Comparison of ENCODE assay signal across 14 cellular contexts in the genomic region with DNA sequence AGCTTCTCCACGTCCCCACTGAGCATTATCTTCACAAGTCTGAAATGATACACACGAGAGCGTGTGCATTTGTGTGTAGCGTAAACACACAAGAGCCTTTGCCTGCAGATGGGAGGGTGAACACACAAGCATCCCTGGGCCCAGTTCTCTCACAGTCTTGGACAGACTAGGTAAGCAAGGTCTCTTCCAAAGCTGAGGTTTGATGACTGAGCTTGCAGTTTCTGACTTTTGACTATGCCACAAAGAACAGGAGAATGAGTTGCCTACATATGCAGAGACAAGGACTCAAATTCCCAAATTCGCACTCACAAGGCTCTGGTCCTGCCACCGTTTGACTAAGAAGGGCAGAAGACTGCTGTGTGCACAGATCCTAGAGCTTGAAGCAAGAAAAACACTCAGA. TPM values are rescaled to one million over a fixed set of nuclear protein-coding genes. Genes with fewer than 3 reads are reported as not detected.
A peak's percentile ranks its signal among the peaks of the same experiment; 100 is the strongest.
DNase-seq lines count a peak whose midpoint lies in the region; ATAC-seq and TF ChIP-seq lines count a peak whose summit lies in the region.
"Had no signal": no experiment of that assay in that cellular context is flagged by ENCODE, and none has a peak within 500 bp of the region (broad histone marks: within the 10 kb centered on the region; RNA-seq: fewer than 3 reads in every experiment).

No MANE protein-coding gene starts in this region.

- DNase-seq in activated CD4-positive, alpha-beta T cell treated with anti-CD3 and anti-CD28 coated beads, Interleukin-2, amount 10 ng/mL, durations not matched to agents 24 days and 14 days = no peak
- no peak for DNase-seq in activated CD4-positive, alpha-beta T cell treated with anti-CD3 and anti-CD28 coated beads, Interleukin-2, amount 50 U/mL, for 4 hours
- DNase-seq in WTC11 (ENCODE audit: low spot score) = no peak
- DNase-seq in kidney glomerular epithelial cell (lab: John Stamatoyannopoulos, UW) = no peak
- no peak for DNase-seq in DMS53 (lab: John Stamatoyannopoulos, UW)
- DNase-seq: cerebellar nuclear complex, GM23248, NCI-H1930, SIG-M5 had no signal

- peaks cover 51% of the 10 kb centered on the region for H3K4me1 Mint-ChIP-seq in activated CD4-positive, alpha-beta T cell treated with anti-CD3 and anti-CD28 coated beads, Interleukin-2, amount 10 ng/mL, durations not matched to agents 24 days and 14 days
- peaks cover 86% of the 10 kb centered on the region for H3K4me1 Mint-ChIP-seq in stimulated activated naive CD8-positive, alpha-beta T cell treated with anti-CD3 and anti-CD28 coated beads, Interleukin-15, Interleukin-2, amounts not matched to agents 100 ng/mL and 50 ng/mL, for 24 hours (ENCODE audit: low read depth)
- H3K4me1 Mint-ChIP-seq in WTC11 = peaks cover 18% of the 10 kb centered on the region

- H3K27me3 Mint-ChIP-seq in activated CD4-positive, alpha-beta T cell treated with anti-CD3 and anti-CD28 coated beads, Interleukin-2, amount 10 ng/mL, durations not matched to agents 24 days and 14 days = no peaks in the 10 kb centered on the region
- peaks cover 4% of the 10 kb centered on the region for H3K27me3 Mint-ChIP-seq in stimulated activated naive CD8-positive, alpha-beta T cell treated with anti-CD3 and anti-CD28 coated beads, Interleukin-15, Interleukin-2, amounts not matched to agents 100 ng/mL and 50 ng/mL, for 24 hours
- no peaks in the 10 kb centered on the region for H3K27me3 Mint-ChIP-seq in WTC11 (ENCODE audit: low read depth)

- CTCF ChIA-PET in WTC11 (lab: Charles Lee) = interaction anchor here (0.6 to 1.9 kb wide), 4 partner anchors 17 to 76 kb away, joined by 3 to 8 read pairs (median 3); no protein-coding TSS in a partner anchor

- no peaks in the 10 kb centered on the region for H3K9me3 Mint-ChIP-seq in activated CD4-positive, alpha-beta T cell treated with anti-CD3 and anti-CD28 coated beads, Interleukin-2, amount 10 ng/mL, durations not matched to agents 24 days and 14 days
- H3K9me3 Mint-ChIP-seq in stimulated activated naive CD8-positive, alpha-beta T cell treated with anti-CD3 and anti-CD28 coated beads, Interleukin-15, Interleukin-2, amounts not matched to agents 100 ng/mL and 50 ng/mL, for 24 hours = no peaks in the 10 kb centered on the region
- H3K9me3 Mint-ChIP-seq in WTC11 = no peaks in the 10 kb centered on the region

- POLR2A ChIA-PET in WTC11 (lab: Charles Lee) = no interaction called here

- H3K27ac ChIP-seq in angular gyrus (ENCODE audit: low read depth, low read length) = peak overlapping the region; percentile 98
- H3K27ac ChIP-seq: A549, GM23248, suprapubic skin had no signal

- TF ChIP-seq CTCF in WTC11 (IDR thresholded peaks at IDR 0.05) = no peak

- peak overlapping the region; percentile 66 for H3K4me3 Mint-ChIP-seq in activated CD4-positive, alpha-beta T cell treated with anti-CD3 and anti-CD28 coated beads, Interleukin-2, amount 10 ng/mL, durations not matched to agents 24 days and 14 days
- H3K4me3 Mint-ChIP-seq in stimulated activated naive CD8-positive, alpha-beta T cell treated with anti-CD3 and anti-CD28 coated beads, Interleukin-15, Interleukin-2, amounts not matched to agents 100 ng/mL and 50 ng/mL, for 24 hours = peak overlapping the region; percentile 63
- no peak overlapping the region for H3K4me3 Mint-ChIP-seq in WTC11

- H3K36me3 Mint-ChIP-seq in activated CD4-positive, alpha-beta T cell treated with anti-CD3 and anti-CD28 coated beads, Interleukin-2, amount 10 ng/mL, durations not matched to agents 24 days and 14 days (ENCODE audit: low read depth) = peaks cover 52% of the 10 kb centered on the region
- peaks cover 13% of the 10 kb centered on the region for H3K36me3 Mint-ChIP-seq in stimulated activated naive CD8-positive, alpha-beta T cell treated with anti-CD3 and anti-CD28 coated beads, Interleukin-15, Interleukin-2, amounts not matched to agents 100 ng/mL and 50 ng/mL, for 24 hours (ENCODE audit: low read depth)
- peaks cover 3% of the 10 kb centered on the region; the same call in 1 of the 2 replicates for H3K36me3 Mint-ChIP-seq in WTC11

- peak overlapping the region; percentile 91 for H3K27ac Mint-ChIP-seq in activated CD4-positive, alpha-beta T cell treated with anti-CD3 and anti-CD28 coated beads, Interleukin-2, amount 10 ng/mL, durations not matched to agents 24 days and 14 days
- peak overlapping the region; percentile 78 for H3K27ac Mint-ChIP-seq in stimulated activated naive CD8-positive, alpha-beta T cell treated with anti-CD3 and anti-CD28 coated beads, Interleukin-15, Interleukin-2, amounts not matched to agents 100 ng/mL and 50 ng/mL, for 24 hours
- H3K27ac Mint-ChIP-seq in WTC11 = no peak overlapping the region; the same call in 1 of the 2 replicates

- intact Hi-C loops in activated CD4-positive, alpha-beta T cell treated with anti-CD3 and anti-CD28 coated beads, Interleukin-2, amount 10 ng/mL, durations not matched to agents 24 days and 14 days (cut with micrococcal nuclease) = loop anchor here (1.0 to 2.0 kb wide), 5 partner anchors 14 to 74 kb away; no protein-coding TSS in a partner anchor

- ATAC-seq in HG02852 (IDR thresholded peaks at IDR 0.05; ENCODE audit: unreplicated experiment) = peak; percentile 6
- no peak for ATAC-seq in WTC11
- ATAC-seq: A549 had no signal

TF ChIP-seq in WTC11, 78 proteins besides CTCF, POLR2A, EP300 and RAD21 (continues in another document):
- TF ChIP-seq, protein P1, sequence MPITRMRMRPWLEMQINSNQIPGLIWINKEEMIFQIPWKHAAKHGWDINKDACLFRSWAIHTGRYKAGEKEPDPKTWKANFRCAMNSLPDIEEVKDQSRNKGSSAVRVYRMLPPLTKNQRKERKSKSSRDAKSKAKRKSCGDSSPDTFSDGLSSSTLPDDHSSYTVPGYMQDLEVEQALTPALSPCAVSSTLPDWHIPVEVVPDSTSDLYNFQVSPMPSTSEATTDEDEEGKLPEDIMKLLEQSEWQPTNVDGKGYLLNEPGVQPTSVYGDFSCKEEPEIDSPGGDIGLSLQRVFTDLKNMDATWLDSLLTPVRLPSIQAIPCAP (CRISPR knock-in tag; IDR thresholded peaks at IDR 0.05) = no peak
- TF ChIP-seq GTF2I (CRISPR knock-in tag; conservative IDR thresholded peaks at IDR 0.05) (no peak), EMX1 (CRISPR knock-in tag; IDR thresholded peaks at IDR 0.05) (no peak), E2F5 (CRISPR knock-in tag; IDR thresholded peaks at IDR 0.05) (no peak), NFE2L1 (CRISPR knock-in tag; IDR thresholded peaks at IDR 0.05) (no peak)
- TF ChIP-seq, protein P2, sequence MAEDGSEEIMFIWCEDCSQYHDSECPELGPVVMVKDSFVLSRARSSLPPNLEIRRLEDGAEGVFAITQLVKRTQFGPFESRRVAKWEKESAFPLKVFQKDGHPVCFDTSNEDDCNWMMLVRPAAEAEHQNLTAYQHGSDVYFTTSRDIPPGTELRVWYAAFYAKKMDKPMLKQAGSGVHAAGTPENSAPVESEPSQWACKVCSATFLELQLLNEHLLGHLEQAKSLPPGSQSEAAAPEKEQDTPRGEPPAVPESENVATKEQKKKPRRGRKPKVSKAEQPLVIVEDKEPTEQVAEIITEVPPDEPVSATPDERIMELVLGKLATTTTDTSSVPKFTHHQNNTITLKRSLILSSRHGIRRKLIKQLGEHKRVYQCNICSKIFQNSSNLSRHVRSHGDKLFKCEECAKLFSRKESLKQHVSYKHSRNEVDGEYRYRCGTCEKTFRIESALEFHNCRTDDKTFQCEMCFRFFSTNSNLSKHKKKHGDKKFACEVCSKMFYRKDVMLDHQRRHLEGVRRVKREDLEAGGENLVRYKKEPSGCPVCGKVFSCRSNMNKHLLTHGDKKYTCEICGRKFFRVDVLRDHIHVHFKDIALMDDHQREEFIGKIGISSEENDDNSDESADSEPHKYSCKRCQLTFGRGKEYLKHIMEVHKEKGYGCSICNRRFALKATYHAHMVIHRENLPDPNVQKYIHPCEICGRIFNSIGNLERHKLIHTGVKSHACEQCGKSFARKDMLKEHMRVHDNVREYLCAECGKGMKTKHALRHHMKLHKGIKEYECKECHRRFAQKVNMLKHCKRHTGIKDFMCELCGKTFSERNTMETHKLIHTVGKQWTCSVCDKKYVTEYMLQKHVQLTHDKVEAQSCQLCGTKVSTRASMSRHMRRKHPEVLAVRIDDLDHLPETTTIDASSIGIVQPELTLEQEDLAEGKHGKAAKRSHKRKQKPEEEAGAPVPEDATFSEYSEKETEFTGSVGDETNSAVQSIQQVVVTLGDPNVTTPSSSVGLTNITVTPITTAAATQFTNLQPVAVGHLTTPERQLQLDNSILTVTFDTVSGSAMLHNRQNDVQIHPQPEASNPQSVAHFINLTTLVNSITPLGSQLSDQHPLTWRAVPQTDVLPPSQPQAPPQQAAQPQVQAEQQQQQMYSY (CRISPR knock-in tag; IDR thresholded peaks at IDR 0.05) = no peak
- TF ChIP-seq, protein P3, sequence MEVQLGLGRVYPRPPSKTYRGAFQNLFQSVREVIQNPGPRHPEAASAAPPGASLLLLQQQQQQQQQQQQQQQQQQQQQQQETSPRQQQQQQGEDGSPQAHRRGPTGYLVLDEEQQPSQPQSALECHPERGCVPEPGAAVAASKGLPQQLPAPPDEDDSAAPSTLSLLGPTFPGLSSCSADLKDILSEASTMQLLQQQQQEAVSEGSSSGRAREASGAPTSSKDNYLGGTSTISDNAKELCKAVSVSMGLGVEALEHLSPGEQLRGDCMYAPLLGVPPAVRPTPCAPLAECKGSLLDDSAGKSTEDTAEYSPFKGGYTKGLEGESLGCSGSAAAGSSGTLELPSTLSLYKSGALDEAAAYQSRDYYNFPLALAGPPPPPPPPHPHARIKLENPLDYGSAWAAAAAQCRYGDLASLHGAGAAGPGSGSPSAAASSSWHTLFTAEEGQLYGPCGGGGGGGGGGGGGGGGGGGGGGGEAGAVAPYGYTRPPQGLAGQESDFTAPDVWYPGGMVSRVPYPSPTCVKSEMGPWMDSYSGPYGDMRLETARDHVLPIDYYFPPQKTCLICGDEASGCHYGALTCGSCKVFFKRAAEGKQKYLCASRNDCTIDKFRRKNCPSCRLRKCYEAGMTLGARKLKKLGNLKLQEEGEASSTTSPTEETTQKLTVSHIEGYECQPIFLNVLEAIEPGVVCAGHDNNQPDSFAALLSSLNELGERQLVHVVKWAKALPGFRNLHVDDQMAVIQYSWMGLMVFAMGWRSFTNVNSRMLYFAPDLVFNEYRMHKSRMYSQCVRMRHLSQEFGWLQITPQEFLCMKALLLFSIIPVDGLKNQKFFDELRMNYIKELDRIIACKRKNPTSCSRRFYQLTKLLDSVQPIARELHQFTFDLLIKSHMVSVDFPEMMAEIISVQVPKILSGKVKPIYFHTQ (CRISPR knock-in tag; IDR thresholded peaks at IDR 0.05) = no peak

RNA-seq across cellular contexts. Expression of gene FAM53B, which starts 55.8 kb away (rescaled TPM):
- total RNA-seq in activated CD4-positive, alpha-beta T cell treated with anti-CD3 and anti-CD28 coated beads, Interleukin-2, amount 10 ng/mL, durations not matched to agents 24 days and 14 days = 20.9 and 21.8 TPM in 2 replicates
- total RNA-seq in WTC11 (2021) = 18.7 to 21.3 TPM (median 19.9 TPM) in 3 replicates
